Comparison of ENCODE assay signal across 14 cellular contexts in genomic region chr1:231991231-231991630, GRCh38.
A peak's percentile ranks its signal among the peaks of the same experiment; 100 is the strongest.
DNase-seq lines count a peak whose midpoint lies in the region; ATAC-seq and TF ChIP-seq lines count a peak whose summit lies in the region.
"Had no signal": no experiment of that assay in that cellular context is flagged by ENCODE, and none has a peak within 500 bp of the region (broad histone marks: within the 10 kb centered on the region; RNA-seq: fewer than 3 reads in every experiment).

No MANE protein-coding gene starts in this region.

- no peaks in the 10 kb centered on the region for H3K36me3 Mint-ChIP-seq in mesothelial cell of epicardium

- H3K36me3 ChIP-seq in tibial nerve: no peaks in the 10 kb centered on the region
- H3K36me3 ChIP-seq in SJCRH30: no peaks in the 10 kb centered on the region
- H3K36me3 ChIP-seq: BE2C had no signal

- TF ChIP-seq CTCF in mesothelial cell of epicardium (IDR thresholded peaks at IDR 0.05; ENCODE audit: unreplicated experiment): no peak
- TF ChIP-seq CTCF in tibial nerve (IDR thresholded peaks at IDR 0.05): no peak

- H3K27ac Mint-ChIP-seq in mesothelial cell of epicardium: peak overlapping the region; percentile 22
- H3K27ac Mint-ChIP-seq: CD4-positive, alpha-beta memory T cell; GM23338 had no signal

- DNase-seq in EH (ENCODE audit: low read depth) (peak; percentile 16), SK-MEL-5 (ENCODE audit: low read depth, low spot score) (peak; percentile 70), mesothelial cell of epicardium (ENCODE audit: low spot score in 2 of 2, unreplicated experiment in 2 of 2) (no peak), tibial nerve (ENCODE audit: low spot score in 2 of 2) (no peak), SJCRH30 (no peak), Kasumi-1 (lab: John Stamatoyannopoulos, UW) (no peak)
- DNase-seq: BE2C; CD4-positive, alpha-beta memory T cell; DMS79; EL; H7 had no signal

- H3K9me3 Mint-ChIP-seq in mesothelial cell of epicardium: no peaks in the 10 kb centered on the region
- H3K9me3 Mint-ChIP-seq: GM23338 had no signal

- no peaks in the 10 kb centered on the region for H3K27me3 Mint-ChIP-seq in mesothelial cell of epicardium (ENCODE audit: low read depth)
- H3K27me3 Mint-ChIP-seq: CD4-positive, alpha-beta memory T cell had no signal

- ATAC-seq in HG02571 (IDR thresholded peaks at IDR 0.05; ENCODE audit: unreplicated experiment): no peak
- ATAC-seq: GM23338 had no signal

- H3K27ac ChIP-seq in tibial nerve: peak overlapping the region in 3 of 4 donors; percentile 41 to 86 (median 83)
- H3K27ac ChIP-seq in SJCRH30: no peak overlapping the region
- H3K27ac ChIP-seq: C4-2B had no signal

- H3K27me3 ChIP-seq in tibial nerve: no peaks in the 10 kb centered on the region
- H3K27me3 ChIP-seq in SJCRH30: no peaks in the 10 kb centered on the region
- H3K27me3 ChIP-seq: BE2C had no signal

- H3K4me1 Mint-ChIP-seq in mesothelial cell of epicardium: peaks cover 30% of the 10 kb centered on the region
- H3K4me1 Mint-ChIP-seq: CD4-positive, alpha-beta memory T cell had no signal

- H3K4me3 ChIP-seq in tibial nerve (no peak overlapping the region), SJCRH30 (no peak overlapping the region)
- H3K4me3 ChIP-seq: GM23338 had no signal

- no peak for TF ChIP-seq EP300 in tibial nerve (IDR thresholded peaks at IDR 0.05)

- H3K4me3 Mint-ChIP-seq in mesothelial cell of epicardium: no peak overlapping the region
- H3K4me3 Mint-ChIP-seq: CD4-positive, alpha-beta memory T cell; GM23338 had no signal

- 58 to 65% methylated on average over 8 of the region's 8 CpGs for WGBS in tibial nerve, 2 donors

- no peak for TF ChIP-seq POLR2A in tibial nerve (IDR thresholded peaks at IDR 0.05)

- in situ Hi-C loops in SK-MEL-5 (cut with HindIII; ENCODE audit: low pct_unique_long_range_greater_than_20kb, low sequenced_read_pairs): no loop called here

- no peaks in the 10 kb centered on the region for H3K9me3 ChIP-seq in tibial nerve
- no peaks in the 10 kb centered on the region for H3K9me3 ChIP-seq in SJCRH30 (replicated peaks)
- H3K9me3 ChIP-seq: BE2C had no signal

- peaks cover 0 to 15% (median 7%) of the 10 kb centered on the region in 4 donors for H3K4me1 ChIP-seq in tibial nerve
- H3K4me1 ChIP-seq in SJCRH30: peaks cover 5% of the 10 kb centered on the region; the same call in 1 of the 2 replicates
- H3K4me1 ChIP-seq: BE2C had no signal

Comparison
In these comparisons a context has a peak if more than half of its experiments do, and no peak if none do; other contexts are left out.
1. DNase-seq: peak in EH (single experiment) and SK-MEL-5 (single experiment); none in mesothelial cell of epicardium (0 of 2), tibial nerve (0 of 2), SJCRH30 (0 of 2) and Kasumi-1 (0 of 2).